Comparison of ENCODE assay signal across 19 cellular contexts in genomic region chr10:94489976-94490788, GRCh38.
"Had no signal": no experiment of that assay in that cellular context is flagged by ENCODE, and none has a peak within 500 bp of the region (broad histone marks: within the 10 kb centered on the region; RNA-seq: fewer than 3 reads in every experiment).

No MANE protein-coding gene starts in this region.

- H3K4me3 ChIP-seq: cardiac muscle cell had no signal

- H3K36me3 ChIP-seq: brain microvascular endothelial cell, cardiac muscle cell, WERI-Rb-1 had no signal

- H3K4me2 ChIP-seq: KMS-11 had no signal

- DNase-seq: activated CD4-positive, alpha-beta memory T cell treated with anti-CD3 and anti-CD28 coated beads, Interleukin-2, amount 10 ng/mL, durations not matched to agents 7 days and 5 days; activated CD4-positive, alpha-beta T cell treated with anti-CD3 and anti-CD28 coated beads for 36 hours; activated CD4-positive, alpha-beta T cell treated with anti-CD3 and anti-CD28 coated beads, Interleukin-2, amount 50 U/mL, for 1 hour; activated gamma-delta T cell treated with Interleukin-2 at 50 U/mL for 16 hours; activated naive CD4-positive, alpha-beta T cell treated with anti-CD3 and anti-CD28 coated beads, Interleukin-2, amount 10 ng/mL, durations not matched to agents 7 days and 5 days; activated naive CD8-positive, alpha-beta T cell treated with anti-CD3 and anti-CD28 coated beads for 36 hours; activated T-cell treated with anti-CD3 and anti-CD28 coated beads for 4 hours; activated T-cell treated with anti-CD3 and anti-CD28 coated beads, Interleukin-2, amount 50 U/mL, for 72 hours; brain microvascular endothelial cell; cerebellar nuclear complex; NCI-H1092; NCI-H1417; NCI-H1930; NCI-H510A treated with DMSO at 0.1 percent for 48 hours; SIG-M5; T-helper 1 cell; WERI-Rb-1 had no signal

- H3K27me3 ChIP-seq: brain microvascular endothelial cell, cardiac muscle cell had no signal

- ATAC-seq: activated CD4-positive, alpha-beta T cell treated with anti-CD3 and anti-CD28 coated beads for 36 hours; activated T-cell treated with anti-CD3 and anti-CD28 coated beads, Interleukin-2, amount 50 U/mL, for 72 hours had no signal

- H3K27ac ChIP-seq: brain microvascular endothelial cell, cardiac muscle cell, KMS-11, WERI-Rb-1 had no signal

- H3K9ac ChIP-seq: KMS-11 had no signal
